ENCODE assay signal across 8 cellular contexts in genomic region chr4:17810260-17811077, GRCh38. TPM values are rescaled to one million over a fixed set of nuclear protein-coding genes. Genes with fewer than 3 reads are reported as not detected.
DNase-seq lines count a peak whose midpoint lies in the region; ATAC-seq and TF ChIP-seq lines count a peak whose summit lies in the region.

Gene DCAF16, minus strand, starts transcription at chr4:17810757. Its CDS starts 6,616 bp downstream, at chr4:17804141.
Gene NCAPG, plus strand, starts transcription at chr4:17810979. Its CDS starts 99 bp downstream, at chr4:17811078.

- TF ChIP-seq CTCF in PC-9 (conservative IDR thresholded peaks at IDR 0.05): no peak
- no peak for TF ChIP-seq CTCF in mucosa of descending colon (IDR thresholded peaks at IDR 0.05)

- POLR2A ChIA-PET in PC-9 (lab: Charles Lee; ENCODE audit: unreplicated experiment): interaction anchor here (0.6 to 0.7 kb wide), 2 partner anchors 17 to 94 kb away, joined by 3 to 5 read pairs; no protein-coding TSS in a partner anchor

- H3K9me2 ChIP-seq in PC-9 (ENCODE audit: insufficient read depth): no peaks in the 10 kb centered on the region

- peak within 1 kb of the TSS; percentile 91 for H2AFZ ChIP-seq in PC-9

- peaks cover 20% of the 10 kb centered on the region for H3K36me3 ChIP-seq in PC-9 (ENCODE audit: low read depth)
- H3K36me3 ChIP-seq in mucosa of descending colon (ENCODE audit: low read depth): no peaks in the 10 kb centered on the region

- CTCF ChIA-PET in PC-9 (lab: Charles Lee): no interaction called here

- H3F3A ChIP-seq in PC-9 (ENCODE audit: insufficient read depth, low read depth): no peaks in the 10 kb centered on the region

- intact Hi-C loops in PC-9 (cut with micrococcal nuclease; ENCODE audit: unreplicated experiment) (loop anchor here (1.0 to 10.0 kb wide), 4 partner anchors 196 to 261 kb away; partner anchors contain the start of genes LAP3, LCORL and MED28), mucosa of descending colon (cut with DNase I, micrococcal nuclease) (no loop called here)

- H4K20me1 ChIP-seq in PC-9 (ENCODE audit: insufficient read depth): peaks cover 27% of the 10 kb centered on the region

- H3K27me3 ChIP-seq in PC-9 (ENCODE audit: insufficient read depth, low read depth): no peaks in the 10 kb centered on the region

- H3K9me3 ChIP-seq in PC-9 (ENCODE audit: insufficient read depth, low read depth) (no peaks in the 10 kb centered on the region), mucosa of descending colon (no peaks in the 10 kb centered on the region)

- peak within 1 kb of the TSS; percentile 94 for H3K4me3 ChIP-seq in Jurkat, Clone E6-1 (ENCODE audit: low read length)
- H3K4me3 ChIP-seq in PC-9 (peak within 1 kb of the TSS; percentile 89), mucosa of descending colon (peak within 1 kb of the TSS; percentile 74)

- peak within 1 kb of the TSS; percentile 74 for H3K27ac ChIP-seq in PC-9
- H3K27ac ChIP-seq in epithelial cell of prostate: peak within 1 kb of the TSS; percentile 86

- BruUV-seq in PC-9 (replicated peaks; lab: Mats Ljungman, UMichigan): TSS peak; percentile 76

- H3K4me1 ChIP-seq in PC-9 (replicated peaks; ENCODE audit: insufficient read depth) (peaks cover 35% of the 10 kb centered on the region), mucosa of descending colon (ENCODE audit: low read depth) (peaks cover 37% of the 10 kb centered on the region)

- ATAC-seq in GM21619 (IDR thresholded peaks at IDR 0.05; ENCODE audit: unreplicated experiment) (peak; percentile 88), mucosa of descending colon (peak; percentile 99)

- peak within 1 kb of the TSS; percentile 92 for H3K4me2 ChIP-seq in PC-9

- DNase-seq in DMS153 (lab: John Stamatoyannopoulos, UW): peak; percentile 90
- peak; percentile 98 for DNase-seq in Jurkat, Clone E6-1 (ENCODE audit: low read depth, low spot score)
- DNase-seq in PC-9: peak; percentile 94 to 98
- DNase-seq in activated T-cell treated with anti-CD3 and anti-CD28 coated beads, Interleukin-2, amount 50 U/mL, for 1 hour: peak; percentile 99
- DNase-seq in epithelial cell of prostate (ENCODE audit: low read depth, low spot score): peak; percentile 93
- DNase-seq in mucosa of descending colon: peak; percentile 99 to 100 (median 100)
- peak; percentile 99 for DNase-seq in stimulated activated CD8-positive, alpha-beta memory T cell treated with anti-CD3 and anti-CD28 coated beads, Interleukin-4, amount 100 ng/mL, for 24 hours (ENCODE audit: low read depth)

- peaks cover 97% of the 10 kb centered on the region for H3K79me2 ChIP-seq in PC-9 (ENCODE audit: low read depth)

RNA-seq across cellular contexts. Expression of gene DCAF16, which starts in this region (rescaled TPM):
- polyA plus RNA-seq in Jurkat, Clone E6-1 (2012; ENCODE audit: insufficient read depth, insufficient read length): 24.3 TPM
- total RNA-seq in PC-9 (2021): 53.2 and 54.2 TPM in 2 replicates
- total RNA-seq in mucosa of descending colon: 10 to 100 TPM; 32.1 to 38.6 (median 33.3) TPM

RNA-seq across cellular contexts. Expression of gene NCAPG, which starts in this region (rescaled TPM):
- polyA plus RNA-seq in Jurkat, Clone E6-1 (2012; ENCODE audit: insufficient read depth, insufficient read length): 81.7 TPM
- 36.8 and 53.7 TPM in 2 replicates for total RNA-seq in PC-9 (2021)
- 1 to 10 TPM; 3.0 to 9.7 (median 3.4) TPM for total RNA-seq in mucosa of descending colon

Comparison
In these comparisons a context has a peak if more than half of its experiments do, and no peak if none do; other contexts are left out.
1. Peak in every context shown above with its lines: DNase-seq, ATAC-seq, H3K4me3 ChIP-seq and H3K27ac ChIP-seq.